24 cellular contexts compared by ENCODE assay signal in genomic region chr2:112157472-112157871, GRCh38. TPM values are rescaled to one million over a fixed set of nuclear protein-coding genes. Genes with fewer than 3 reads are reported as not detected.
DNase-seq lines count a peak whose midpoint lies in the region; ATAC-seq and TF ChIP-seq lines count a peak whose summit lies in the region.
"Had no signal": no experiment of that assay in that cellular context is flagged by ENCODE, and none has a peak within 500 bp of the region (broad histone marks: within the 10 kb centered on the region; RNA-seq: fewer than 3 reads in every experiment).

No MANE protein-coding gene starts in this region.

- H3K36me3 Mint-ChIP-seq in activated naive CD4-positive, alpha-beta T cell treated with anti-CD3 and anti-CD28 coated beads, Interleukin-2, amount 50 U/mL, for 72 hours = peaks cover 0 to 8% of the 10 kb centered on the region in 2 donors
- H3K36me3 Mint-ChIP-seq: CD8-positive, alpha-beta T cell had no signal

- DNase-seq in activated naive CD4-positive, alpha-beta T cell treated with anti-CD3 and anti-CD28 coated beads, Interleukin-2, amount 50 U/mL, for 72 hours (ENCODE audit: low spot score in 2 of 2) = no peak
- no peak for DNase-seq in activated naive CD4-positive, alpha-beta T cell (lab: John Stamatoyannopoulos, UW)
- DNase-seq in RPMI7951 (ENCODE audit: low read depth) (peak; percentile 28), epithelial cell of esophagus (ENCODE audit: low read depth) (peak; percentile 38), NCI-H2107 treated with DMSO at 0.1 percent for 48 hours (lab: John Stamatoyannopoulos, UW; ENCODE audit: unreplicated experiment) (no peak), cerebellum (ENCODE audit: low spot score) (no peak)
- no peak for DNase-seq in stimulated activated naive CD8-positive, alpha-beta T cell treated with anti-CD3 and anti-CD28 coated beads, Interleukin-15, amount 100 ng/mL, for 72 hours
- DNase-seq: activated CD4-positive, alpha-beta T cell treated with anti-CD3 and anti-CD28 coated beads for 1 hour; anterior cingulate cortex; colonic mucosa; DMS 273 treated with DMSO at 0.1 percent for 48 hours; EL; foreskin keratinocyte; heart right ventricle; NCI-H1436 treated with DMSO at 0.1 percent for 48 hours; NCI-H774; pancreas had no signal

- ATAC-seq in activated naive CD4-positive, alpha-beta T cell treated with anti-CD3 and anti-CD28 coated beads, Interleukin-2, amount 50 U/mL, for 72 hours = no peak
- no peak for ATAC-seq in stimulated activated naive CD8-positive, alpha-beta T cell treated with anti-CD3 and anti-CD28 coated beads, Interleukin-15, amount 100 ng/mL, for 72 hours
- ATAC-seq: CD8-positive, alpha-beta T cell; foreskin keratinocyte; GM12878; heart right ventricle; pancreas had no signal

- no peak overlapping the region for H3K4me3 ChIP-seq in epithelial cell of esophagus (ENCODE audit: low read length)
- H3K4me3 ChIP-seq: colonic mucosa, esophagus muscularis mucosa, GM12878, heart right ventricle, lung, pancreas, suprapubic skin had no signal

- no peaks in the 10 kb centered on the region for H3K27me3 Mint-ChIP-seq in stimulated activated naive CD8-positive, alpha-beta T cell treated with anti-CD3 and anti-CD28 coated beads, Interleukin-15, amount 100 ng/mL, for 72 hours

- peaks cover 54% of the 10 kb centered on the region for H3K4me1 Mint-ChIP-seq in stimulated activated naive CD8-positive, alpha-beta T cell treated with anti-CD3 and anti-CD28 coated beads, Interleukin-15, amount 100 ng/mL, for 72 hours

- H3K9me3 Mint-ChIP-seq in activated naive CD4-positive, alpha-beta T cell treated with anti-CD3 and anti-CD28 coated beads, Interleukin-2, amount 50 U/mL, for 72 hours = no peaks in the 10 kb centered on the region
- H3K9me3 Mint-ChIP-seq in stimulated activated naive CD8-positive, alpha-beta T cell treated with anti-CD3 and anti-CD28 coated beads, Interleukin-15, amount 100 ng/mL, for 72 hours = no peaks in the 10 kb centered on the region
- H3K9me3 Mint-ChIP-seq: CD8-positive, alpha-beta T cell; nephron had no signal

- H3K27ac Mint-ChIP-seq in activated naive CD4-positive, alpha-beta T cell treated with anti-CD3 and anti-CD28 coated beads, Interleukin-2, amount 50 U/mL, for 72 hours = peak overlapping the region; percentile 86 to 90
- H3K27ac Mint-ChIP-seq in stimulated activated naive CD8-positive, alpha-beta T cell treated with anti-CD3 and anti-CD28 coated beads, Interleukin-15, amount 100 ng/mL, for 72 hours = peak overlapping the region in 1 of 2 donors; percentile 19
- H3K27ac Mint-ChIP-seq: nephron had no signal

- no peak for TF ChIP-seq CTCF in epithelial cell of esophagus (IDR thresholded peaks at IDR 0.05; ENCODE audit: insufficient read depth, low read depth, low read length, missing control alignments)

- H3K4me3 Mint-ChIP-seq in stimulated activated naive CD8-positive, alpha-beta T cell treated with anti-CD3 and anti-CD28 coated beads, Interleukin-15, amount 100 ng/mL, for 72 hours = peak overlapping the region; percentile 44 to 56
- H3K4me3 Mint-ChIP-seq: nephron had no signal

RNA-seq across cellular contexts. Expression of gene FBLN7, which starts 19.3 kb away (rescaled TPM):
- 10 to 100 TPM; 25.4 to 48.5 TPM for total RNA-seq in activated naive CD4-positive, alpha-beta T cell treated with anti-CD3 and anti-CD28 coated beads, Interleukin-2, amount 50 U/mL, for 72 hours
- total RNA-seq in RPMI7951 (2014; rRNA removed; shearing (Covaris generic)) = 10.2 and 10.4 TPM in 2 replicates
- total RNA-seq in cerebellum = 5.3 TPM
- total RNA-seq: SK-MEL-5 had no signal

Comparison
In these comparisons a context has a peak if more than half of its experiments do, and no peak if none do; other contexts are left out.
1. DNase-seq: peak in RPMI7951 (single experiment) and epithelial cell of esophagus (single experiment); none in activated naive CD4-positive, alpha-beta T cell treated with anti-CD3 and anti-CD28 coated beads, Interleukin-2, amount 50 U/mL, for 72 hours (0 of 2), activated naive CD4-positive, alpha-beta T cell (0 of 4), stimulated activated naive CD8-positive, alpha-beta T cell treated with anti-CD3 and anti-CD28 coated beads, Interleukin-15, amount 100 ng/mL, for 72 hours (0 of 2), NCI-H2107 treated with DMSO at 0.1 percent for 48 hours (single experiment) and cerebellum (single experiment).